Comparison of ENCODE assay signal across 14 cellular contexts in genomic region chr1:19212167-19212566, GRCh38. TPM values are rescaled to one million over a fixed set of nuclear protein-coding genes. Genes with fewer than 3 reads are reported as not detected.
DNase-seq lines count a peak whose midpoint lies in the region; ATAC-seq, FAIRE-seq and TF ChIP-seq lines count a peak whose summit lies in the region.
"Had no signal": no experiment of that assay in that cellular context is flagged by ENCODE, and none has a peak within 500 bp of the region (broad histone marks: within the 10 kb centered on the region; RNA-seq: fewer than 3 reads in every experiment).

No MANE protein-coding gene starts in this region.

- H3K9me3 Mint-ChIP-seq in activated CD4-positive, alpha-beta memory T cell treated with anti-CD3 and anti-CD28 coated beads, Interleukin-2, amount 10 ng/mL, durations not matched to agents 7 days and 5 days = no peaks in the 10 kb centered on the region

- H3K4me1 ChIP-seq in ACC112 (ENCODE audit: control insufficient read depth, insufficient read depth, low read length, unreplicated experiment) (peaks cover 33% of the 10 kb centered on the region), DND-41 (ENCODE audit: insufficient read depth, low read length) (peaks cover 50% of the 10 kb centered on the region), iPS-20b (ENCODE audit: insufficient read depth, low read length) (peaks cover 10% of the 10 kb centered on the region; the same call in 1 of the 2 replicates), heart right ventricle (peaks cover 11 to 55% (median 44%) of the 10 kb centered on the region in 9 donors)

- peak overlapping the region; percentile 24 for H3K4me3 Mint-ChIP-seq in activated CD4-positive, alpha-beta memory T cell treated with anti-CD3 and anti-CD28 coated beads, Interleukin-2, amount 10 ng/mL, durations not matched to agents 7 days and 5 days

- DNase-seq in DND-41 = no peak
- no peak for DNase-seq in activated CD4-positive, alpha-beta memory T cell treated with anti-CD3 and anti-CD28 coated beads, Interleukin-2, amount 10 ng/mL, durations not matched to agents 7 days and 5 days
- no peak for DNase-seq in cardiac septum (ENCODE audit: low spot score)
- DNase-seq in HTR-8/SVneo (ENCODE audit: insufficient read length, low spot score) = no peak
- DNase-seq in dermis blood vessel endothelial cell = no peak
- DNase-seq in heart right ventricle = no peak
- DNase-seq: aorta, IMR-90, kidney, NCI-H1694 treated with DMSO at 0.1 percent for 48 hours had no signal

- FAIRE-seq in HTR-8/SVneo (lab: Jason Lieb, UNC) = no peak
- FAIRE-seq: frontal cortex, kidney had no signal

- intact Hi-C loops in cardiac septum (cut with DNase I) (loop anchor here (5.0 to 10.0 kb wide), 2 partner anchors 40 to 307 kb away; partner anchors contain the start of genes ALDH4A1, EMC1 and MRTO4), heart right ventricle (cut with DNase I) (loop anchor here in 1 of 10 donors (10.0 kb wide), 1 partner anchor 383 kb away; a partner anchor contains a TSS)

- peaks cover 67% of the 10 kb centered on the region for H3K4me1 Mint-ChIP-seq in activated CD4-positive, alpha-beta memory T cell treated with anti-CD3 and anti-CD28 coated beads, Interleukin-2, amount 10 ng/mL, durations not matched to agents 7 days and 5 days

- H3K4me3 ChIP-seq in ACC112 (ENCODE audit: low read depth, low read length) (peak overlapping the region; percentile 98), DND-41 (ENCODE audit: low read depth in 1 of 2, low read length in 2 of 2) (peak overlapping the region in 1 of 2 experiments; percentile 88; a peak in 2 of 4 replicates), iPS-20b (ENCODE audit: low read length) (no peak overlapping the region), heart right ventricle (no peak overlapping the region)

- no peaks in the 10 kb centered on the region for H3K9me3 ChIP-seq in DND-41 (ENCODE audit: insufficient read depth, low read length, severe bottlenecking)
- H3K9me3 ChIP-seq in iPS-20b (ENCODE audit: insufficient read depth, low read depth, low read length) = no peaks in the 10 kb centered on the region
- no peaks in the 10 kb centered on the region for H3K9me3 ChIP-seq in heart right ventricle

- ATAC-seq in DND-41 (ENCODE audit: insufficient read depth, low read depth) (no peak), heart right ventricle (no peak)
- ATAC-seq: sciatic nerve had no signal

- peak overlapping the region; percentile 79; the same call in 1 of the 2 replicates for H3K9ac ChIP-seq in DND-41 (ENCODE audit: low read depth, low read length)
- H3K9ac ChIP-seq in iPS-20b (ENCODE audit: low read depth, low read length) = peak overlapping the region; percentile 22; the same call in 1 of the 2 replicates

- no peaks in the 10 kb centered on the region for H3K27me3 ChIP-seq in ACC112 (ENCODE audit: insufficient read depth, low read length)
- H3K27me3 ChIP-seq in DND-41 (ENCODE audit: insufficient read depth, low read length, poor library complexity) = no peaks in the 10 kb centered on the region
- H3K27me3 ChIP-seq in iPS-20b (ENCODE audit: insufficient read depth, low read length) = no peaks in the 10 kb centered on the region
- no peaks in the 10 kb centered on the region for H3K27me3 ChIP-seq in heart right ventricle

- no peaks in the 10 kb centered on the region for H3K27me3 Mint-ChIP-seq in activated CD4-positive, alpha-beta memory T cell treated with anti-CD3 and anti-CD28 coated beads, Interleukin-2, amount 10 ng/mL, durations not matched to agents 7 days and 5 days

- peak overlapping the region; percentile 85 for H3K4me2 ChIP-seq in DND-41 (ENCODE audit: insufficient read depth, low read length)

- H3K79me2 ChIP-seq in ACC112 (ENCODE audit: control insufficient read depth, insufficient read depth, low read length, unreplicated experiment) (peaks cover 81% of the 10 kb centered on the region), DND-41 (ENCODE audit: insufficient read depth, low read length) (peaks cover 99% of the 10 kb centered on the region)

- CTCF ChIA-PET in activated CD4-positive, alpha-beta memory T cell treated with anti-CD3 and anti-CD28 coated beads, Interleukin-2, amount 10 ng/mL, durations not matched to agents 7 days and 5 days (lab: Charles Lee) = no interaction called here

- no peak for TF ChIP-seq CTCF in DND-41 (IDR thresholded peaks at IDR 0.05; ENCODE audit: borderline replicate concordance, extremely low read depth, low read length, poor library complexity, severe bottlenecking)
- no peak for TF ChIP-seq CTCF in heart right ventricle (IDR thresholded peaks at IDR 0.05)

- peaks cover 31% of the 10 kb centered on the region; the same call in 1 of the 2 replicates for H4K20me1 ChIP-seq in DND-41 (ENCODE audit: insufficient read depth, low read length)

- H3K27ac ChIP-seq in ACC112 (ENCODE audit: low read depth, low read length) = no peak overlapping the region
- no peak overlapping the region for H3K27ac ChIP-seq in DND-41 (ENCODE audit: low read length)
- no peak overlapping the region for H3K27ac ChIP-seq in iPS-20b (ENCODE audit: low read length)
- H3K27ac ChIP-seq in heart right ventricle = no peak overlapping the region

- H2AFZ ChIP-seq in ACC112 (ENCODE audit: low read length, unreplicated experiment) (no peak overlapping the region), DND-41 (ENCODE audit: low read depth, low read length) (no peak overlapping the region)

- H3K36me3 ChIP-seq in ACC112 (ENCODE audit: insufficient read depth, low read length) (peaks cover 14% of the 10 kb centered on the region; the same call in 1 of the 2 replicates), DND-41 (ENCODE audit: insufficient read depth, low read length) (peaks cover 31% of the 10 kb centered on the region), iPS-20b (ENCODE audit: insufficient read depth, low read depth, low read length) (peaks cover 47% of the 10 kb centered on the region), heart right ventricle (peaks cover 0 to 41% (median 0%) of the 10 kb centered on the region in 9 donors)

- H3K36me3 Mint-ChIP-seq in activated CD4-positive, alpha-beta memory T cell treated with anti-CD3 and anti-CD28 coated beads, Interleukin-2, amount 10 ng/mL, durations not matched to agents 7 days and 5 days (ENCODE audit: low read depth) = peaks cover 24% of the 10 kb centered on the region

- no peak overlapping the region for H3K27ac Mint-ChIP-seq in activated CD4-positive, alpha-beta memory T cell treated with anti-CD3 and anti-CD28 coated beads, Interleukin-2, amount 10 ng/mL, durations not matched to agents 7 days and 5 days

- POLR2A ChIA-PET in activated CD4-positive, alpha-beta memory T cell treated with anti-CD3 and anti-CD28 coated beads, Interleukin-2, amount 10 ng/mL, durations not matched to agents 7 days and 5 days (lab: Charles Lee) = interaction anchor here (0.8 to 3.0 kb wide), 5 partner anchors 11 to 285 kb away, joined by 3 to 20 read pairs (median 6); partner anchors contain the start of genes EMC1 and MRTO4

RNA-seq across cellular contexts. Expression of gene UBR4, which starts 2.1 kb away (rescaled TPM):
- total RNA-seq in activated CD4-positive, alpha-beta memory T cell treated with anti-CD3 and anti-CD28 coated beads, Interleukin-2, amount 10 ng/mL, durations not matched to agents 7 days and 5 days = 100 to 1,000 TPM in 1 of 2 experiments, 10 to 100 TPM in 1; 98.6 to 101 TPM
- total RNA-seq in cardiac septum (95.7 TPM), dermis blood vessel endothelial cell (95.1 and 172 TPM in 2 replicates), heart right ventricle (100 to 1,000 TPM in 2 of 10 donors, 10 to 100 TPM in 8; 60.0 to 115 (median 90.6) TPM)
- 10 to 100 TPM; 74.1 to 97.9 TPM for polyA plus RNA-seq in heart right ventricle

RNA-seq across cellular contexts. Expression of gene EMC1, which starts 39.2 kb away (rescaled TPM):
- 10 to 100 TPM; 25.3 to 29.1 TPM for total RNA-seq in activated CD4-positive, alpha-beta memory T cell treated with anti-CD3 and anti-CD28 coated beads, Interleukin-2, amount 10 ng/mL, durations not matched to agents 7 days and 5 days
- total RNA-seq in cardiac septum = 28.6 TPM
- total RNA-seq in dermis blood vessel endothelial cell = 51.6 and 83.9 TPM in 2 replicates
- 10 to 100 TPM; 23.6 to 33.2 (median 27.6) TPM for total RNA-seq in heart right ventricle
- polyA plus RNA-seq in heart right ventricle = 10 to 100 TPM; 14.9 to 15.7 TPM

RNA-seq across cellular contexts. Expression of gene MRTO4, which starts 39.4 kb away (rescaled TPM):
- total RNA-seq in activated CD4-positive, alpha-beta memory T cell treated with anti-CD3 and anti-CD28 coated beads, Interleukin-2, amount 10 ng/mL, durations not matched to agents 7 days and 5 days = 10 to 100 TPM; 21.1 to 23.0 TPM
- total RNA-seq in cardiac septum = 14.8 TPM
- 23.5 and 29.7 TPM in 2 replicates for total RNA-seq in dermis blood vessel endothelial cell
- total RNA-seq in heart right ventricle = 10 to 100 TPM in 7 of 10 donors, 1 to 10 TPM in 3; 8.4 to 21.0 (median 12.0) TPM
- polyA plus RNA-seq in heart right ventricle = 10 to 100 TPM; 25.8 to 52.2 TPM
